1 cellular context compared by ENCODE assay signal in genomic region chr5:74630387-74631087, GRCh38.
TF ChIP-seq lines count a peak whose summit lies in the region.

No MANE protein-coding gene starts in this region.

TF ChIP-seq in HepG2, 621 proteins besides CTCF, POLR2A, EP300 and RAD21:
- no peak for TF ChIP-seq ZBTB1 (CRISPR knock-in tag; IDR thresholded peaks at IDR 0.05; ENCODE audit: borderline replicate concordance)
- TF ChIP-seq ZNF570 (CRISPR knock-in tag; IDR thresholded peaks at IDR 0.05; ENCODE audit: borderline replicate concordance): no peak
- TF ChIP-seq SOX6 (IDR thresholded peaks at IDR 0.05): no peak
- TF ChIP-seq SOX6 (CRISPR knock-in tag; IDR thresholded peaks at IDR 0.05): 0 out of 2 replicates have a peak, but pooled peaks have one; percentile 2
- TF ChIP-seq RBM22 (optimal IDR thresholded peaks at IDR 0.05; ENCODE audit: low read length): peak; percentile 90
- no peak for TF ChIP-seq NONO (IDR thresholded peaks at IDR 0.05)
- no peak for TF ChIP-seq NONO (CRISPR knock-in tag; conservative IDR thresholded peaks at IDR 0.05)
- TF ChIP-seq GPN1 (CRISPR knock-in tag; IDR thresholded peaks at IDR 0.05; ENCODE audit: borderline replicate concordance): no peak
- 0 out of 2 replicates have a peak, but pooled peaks have one; percentile 6 for TF ChIP-seq MBD4 (IDR thresholded peaks at IDR 0.05; ENCODE audit: borderline replicate concordance, low read length)
- TF ChIP-seq RBFOX2 (IDR thresholded peaks at IDR 0.05; ENCODE audit: low read depth, low read length): peak; percentile 63
- no peak for TF ChIP-seq ZNF232 (CRISPR knock-in tag; IDR thresholded peaks at IDR 0.05; ENCODE audit: borderline replicate concordance)
- no peak for TF ChIP-seq ZNF770 (CRISPR knock-in tag; IDR thresholded peaks at IDR 0.05)
- no peak for TF ChIP-seq ZNF326 (CRISPR knock-in tag; IDR thresholded peaks at IDR 0.05; ENCODE audit: borderline replicate concordance)
- TF ChIP-seq ZNF414 (CRISPR knock-in tag; IDR thresholded peaks at IDR 0.05): no peak
- no peak for TF ChIP-seq ZNF841 (CRISPR knock-in tag; IDR thresholded peaks at IDR 0.05; ENCODE audit: borderline replicate concordance)
